In genomic region chr3:62188547-62189375, GRCh38 we compare ENCODE assay signal across 1 cellular context.
A peak's percentile ranks its signal among the peaks of the same experiment; 100 is the strongest.
TF ChIP-seq lines count a peak whose summit lies in the region.

No MANE protein-coding gene starts in this region.

TF ChIP-seq in HepG2, 621 proteins besides CTCF, POLR2A, EP300 and RAD21 (continued from another document):
- no peak for TF ChIP-seq LRRFIP1 (CRISPR knock-in tag; conservative IDR thresholded peaks at IDR 0.05)
- TF ChIP-seq ZNF7 (CRISPR knock-in tag; IDR thresholded peaks at IDR 0.05): peak; percentile 56; the same call in 1 of the 2 replicates
